Comparison of ENCODE assay signal across 1 cellular context in genomic region chr5:144131256-144131655, GRCh38.
TF ChIP-seq lines count a peak whose summit lies in the region.

No MANE protein-coding gene starts in this region.

TF ChIP-seq in HepG2, 621 proteins besides CTCF, POLR2A, EP300 and RAD21:
- no peak for TF ChIP-seq REXO4 (CRISPR knock-in tag; IDR thresholded peaks at IDR 0.05; ENCODE audit: borderline replicate concordance)
- no peak for TF ChIP-seq CBX2 (IDR thresholded peaks at IDR 0.05; ENCODE audit: low read depth, low read length)
- no peak for TF ChIP-seq CBX2 (CRISPR knock-in tag; IDR thresholded peaks at IDR 0.05; ENCODE audit: low read depth)
- TF ChIP-seq ZNF138 (CRISPR knock-in tag; IDR thresholded peaks at IDR 0.05; ENCODE audit: low read depth), result no peak
- TF ChIP-seq ZNF549 (CRISPR knock-in tag; IDR thresholded peaks at IDR 0.05), result no peak
- no peak for TF ChIP-seq ZNF382 (CRISPR knock-in tag; IDR thresholded peaks at IDR 0.05; ENCODE audit: borderline replicate concordance)
- TF ChIP-seq, protein P1, sequence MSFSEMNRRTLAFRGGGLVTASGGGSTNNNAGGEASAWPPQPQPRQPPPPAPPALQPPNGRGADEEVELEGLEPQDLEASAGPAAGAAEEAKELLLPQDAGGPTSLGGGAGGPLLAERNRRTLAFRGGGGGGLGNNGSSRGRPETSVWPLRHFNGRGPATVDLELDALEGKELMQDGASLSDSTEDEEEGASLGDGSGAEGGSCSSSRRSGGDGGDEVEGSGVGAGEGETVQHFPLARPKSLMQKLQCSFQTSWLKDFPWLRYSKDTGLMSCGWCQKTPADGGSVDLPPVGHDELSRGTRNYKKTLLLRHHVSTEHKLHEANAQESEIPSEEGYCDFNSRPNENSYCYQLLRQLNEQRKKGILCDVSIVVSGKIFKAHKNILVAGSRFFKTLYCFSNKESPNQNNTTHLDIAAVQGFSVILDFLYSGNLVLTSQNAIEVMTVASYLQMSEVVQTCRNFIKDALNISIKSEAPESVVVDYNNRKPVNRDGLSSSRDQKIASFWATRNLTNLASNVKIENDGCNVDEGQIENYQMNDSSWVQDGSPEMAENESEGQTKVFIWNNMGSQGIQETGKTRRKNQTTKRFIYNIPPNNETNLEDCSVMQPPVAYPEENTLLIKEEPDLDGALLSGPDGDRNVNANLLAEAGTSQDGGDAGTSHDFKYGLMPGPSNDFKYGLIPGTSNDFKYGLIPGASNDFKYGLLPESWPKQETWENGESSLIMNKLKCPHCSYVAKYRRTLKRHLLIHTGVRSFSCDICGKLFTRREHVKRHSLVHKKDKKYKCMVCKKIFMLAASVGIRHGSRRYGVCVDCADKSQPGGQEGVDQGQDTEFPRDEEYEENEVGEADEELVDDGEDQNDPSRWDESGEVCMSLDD (CRISPR knock-in tag; IDR thresholded peaks at IDR 0.05; ENCODE audit: borderline replicate concordance), result no peak
- no peak for TF ChIP-seq FOXJ3 (CRISPR knock-in tag; IDR thresholded peaks at IDR 0.05; ENCODE audit: borderline replicate concordance)
- TF ChIP-seq ZNF562 (CRISPR knock-in tag; IDR thresholded peaks at IDR 0.05; ENCODE audit: borderline replicate concordance), result no peak
- no peak for TF ChIP-seq ZFP36L1 (CRISPR knock-in tag; IDR thresholded peaks at IDR 0.05)
